ENCODE assay signal across 14 cellular contexts in genomic region chr11:134528453-134528852, GRCh38.
"Had no signal": no experiment of that assay in that cellular context is flagged by ENCODE, and none has a peak within 500 bp of the region (broad histone marks: within the 10 kb centered on the region; RNA-seq: fewer than 3 reads in every experiment).

No MANE protein-coding gene starts in this region.

- H3K27ac ChIP-seq: body of pancreas, pancreas, skin epidermis, transverse colon had no signal

- DNase-seq: activated CD4-positive, alpha-beta T cell treated with anti-CD3 and anti-CD28 coated beads for 36 hours; activated naive CD4-positive, alpha-beta T cell treated with anti-CD3 and anti-CD28 coated beads, Interleukin-2, amount 50 U/mL, for 16 hours; amniotic stem cell; central memory CD4-positive, alpha-beta T cell; dermis blood vessel endothelial cell; hypothalamus; mucosa of descending colon; transverse colon had no signal

- H3K9me3 Mint-ChIP-seq: activated T-helper 1 cell treated with anti-CD3 and anti-CD28 coated beads, Interleukin-12 subunit alpha, Interleukin-12 subunit beta, Interleukin-2, Interleukin-4 antibody, amounts not matched to agents 30 ng/mL and 10 ng/mL and 1 ng/mL, durations not matched to agents 14 hours and 24 hours and 36 hours had no signal

- H3K4me3 Mint-ChIP-seq: activated CD4-positive, alpha-beta T cell treated with anti-CD3 and anti-CD28 coated beads for 36 hours; activated T-helper 1 cell treated with anti-CD3 and anti-CD28 coated beads, Interleukin-12 subunit alpha, Interleukin-12 subunit beta, Interleukin-2, Interleukin-4 antibody, amounts not matched to agents 30 ng/mL and 10 ng/mL and 1 ng/mL, durations not matched to agents 14 hours and 24 hours and 36 hours; naive thymus-derived CD8-positive, alpha-beta T cell; stimulated activated effector memory CD8-positive, alpha-beta T cell treated with anti-CD3 and anti-CD28 coated beads, Interleukin-12 subunit alpha, Interleukin-12 subunit beta, amount 100 ng/mL, for 72 hours had no signal

- H3K27me3 ChIP-seq: body of pancreas, pancreas, transverse colon had no signal

- H3K4me1 ChIP-seq: body of pancreas, pancreas, transverse colon had no signal

- H3K27me3 Mint-ChIP-seq: activated CD4-positive, alpha-beta T cell treated with anti-CD3 and anti-CD28 coated beads for 36 hours had no signal

- H3K4me1 Mint-ChIP-seq: activated CD4-positive, alpha-beta T cell treated with anti-CD3 and anti-CD28 coated beads for 36 hours; stimulated activated effector memory CD8-positive, alpha-beta T cell treated with anti-CD3 and anti-CD28 coated beads, Interleukin-12 subunit alpha, Interleukin-12 subunit beta, amount 100 ng/mL, for 72 hours had no signal

- H3K27ac Mint-ChIP-seq: activated CD4-positive, alpha-beta T cell treated with anti-CD3 and anti-CD28 coated beads for 36 hours; activated T-helper 1 cell treated with anti-CD3 and anti-CD28 coated beads, Interleukin-12 subunit alpha, Interleukin-12 subunit beta, Interleukin-2, Interleukin-4 antibody, amounts not matched to agents 30 ng/mL and 10 ng/mL and 1 ng/mL, durations not matched to agents 14 hours and 24 hours and 36 hours; naive thymus-derived CD8-positive, alpha-beta T cell; stimulated activated effector memory CD8-positive, alpha-beta T cell treated with anti-CD3 and anti-CD28 coated beads, Interleukin-12 subunit alpha, Interleukin-12 subunit beta, amount 100 ng/mL, for 72 hours had no signal

- H3K36me3 Mint-ChIP-seq: naive thymus-derived CD8-positive, alpha-beta T cell; stimulated activated effector memory CD8-positive, alpha-beta T cell treated with anti-CD3 and anti-CD28 coated beads, Interleukin-12 subunit alpha, Interleukin-12 subunit beta, amount 100 ng/mL, for 72 hours had no signal

- ATAC-seq: activated CD4-positive, alpha-beta T cell treated with anti-CD3 and anti-CD28 coated beads for 36 hours; body of pancreas; mucosa of descending colon; naive thymus-derived CD8-positive, alpha-beta T cell; pancreas; stimulated activated effector memory CD8-positive, alpha-beta T cell treated with anti-CD3 and anti-CD28 coated beads, Interleukin-12 subunit alpha, Interleukin-12 subunit beta, amount 100 ng/mL, for 72 hours had no signal

- H3K9me3 ChIP-seq: body of pancreas, mucosa of descending colon, pancreas, transverse colon had no signal
